Comparison of ENCODE assay signal across 9 cellular contexts in genomic region chr1:7459915-7460314, GRCh38.
"Had no signal": no experiment of that assay in that cellular context is flagged by ENCODE, and none has a peak within 500 bp of the region (broad histone marks: within the 10 kb centered on the region; RNA-seq: fewer than 3 reads in every experiment).

No MANE protein-coding gene starts in this region.

- H3K4me3 Mint-ChIP-seq: H9, IgD-negative memory B cell had no signal

- DNase-seq: GM23248, GOT3, H9, HCEC 1CT, KBM-7 had no signal

- H3K4me1 Mint-ChIP-seq: IgD-negative memory B cell had no signal

- H3K9me3 Mint-ChIP-seq: H9, IgD-negative memory B cell had no signal

- H2AFZ ChIP-seq: GM23248 had no signal

- H3K9ac ChIP-seq: GM23248 had no signal

- H3K4me3 ChIP-seq: GM23248 had no signal

- FAIRE-seq: H54, HepG2 had no signal

- ATAC-seq: HepG2 had no signal

- H3K27ac ChIP-seq: HL-60 had no signal

- H3K36me3 Mint-ChIP-seq: IgD-negative memory B cell had no signal

- H3K27ac Mint-ChIP-seq: H9 had no signal
